ENCODE assay signal across 24 cellular contexts in the genomic region with DNA sequence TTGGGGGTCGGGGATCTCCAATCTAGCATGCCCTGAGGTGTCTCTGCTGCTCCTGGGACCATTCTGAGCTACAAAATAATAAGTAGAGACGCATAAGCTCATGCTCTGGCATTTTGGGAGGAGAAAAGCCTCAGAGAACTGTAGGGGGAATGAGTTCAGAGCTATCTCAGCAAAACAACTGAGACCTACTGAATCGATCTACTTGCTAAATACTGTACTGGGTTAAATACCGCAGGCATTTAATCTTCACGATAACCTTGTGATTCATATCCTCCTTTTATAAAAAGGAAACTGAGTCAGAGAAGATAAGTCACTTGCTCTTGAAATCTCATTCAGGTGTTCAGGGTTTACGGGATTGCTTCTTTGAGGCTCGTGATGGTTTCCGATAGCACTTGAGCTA.
"Had no signal": no experiment of that assay in that cellular context is flagged by ENCODE, and none has a peak within 500 bp of the region (broad histone marks: within the 10 kb centered on the region; RNA-seq: fewer than 3 reads in every experiment).

No MANE protein-coding gene starts in this region.

- H3K27me3 Mint-ChIP-seq: effector memory CD8-positive, alpha-beta T cell had no signal

- H3K36me3 Mint-ChIP-seq: naive B cell had no signal

- ATAC-seq: effector memory CD8-positive, alpha-beta T cell; esophagus mucosa; gastrocnemius medialis; heart right ventricle; left cardiac atrium; left lung; left ventricle myocardium superior; lower lobe of right lung; mucosa of descending colon had no signal

- H3K4me3 Mint-ChIP-seq: dendritic cell treated with granulocyte-macrophage colony-stimulating factor and Interleukin-4, amounts not matched to agents 40 ng/mL and 50 ng/mL, for 4 days; effector memory CD8-positive, alpha-beta T cell; endodermal cell; mesothelial cell of epicardium; naive B cell had no signal

- DNase-seq: colonic mucosa; cortex of kidney; effector CD8-positive, alpha-beta T cell; effector memory CD8-positive, alpha-beta T cell; endodermal cell; erythroblast; esophagus squamous epithelium; foreskin fibroblast; foreskin melanocyte; gastrocnemius medialis; glutamatergic neuron; head of caudate nucleus; heart right ventricle; hippocampal formation; left cardiac atrium; left lung; left ventricle myocardium superior; lower lobe of right lung; mesenchymal stem cell; mucosa of descending colon; naive B cell had no signal

- H3K27ac Mint-ChIP-seq: dendritic cell treated with granulocyte-macrophage colony-stimulating factor and Interleukin-4, amounts not matched to agents 40 ng/mL and 50 ng/mL, for 4 days; effector memory CD8-positive, alpha-beta T cell; endodermal cell; mesothelial cell of epicardium had no signal

- H3K9me3 Mint-ChIP-seq: dendritic cell treated with granulocyte-macrophage colony-stimulating factor and Interleukin-4, amounts not matched to agents 40 ng/mL and 50 ng/mL, for 4 days; effector memory CD8-positive, alpha-beta T cell; naive B cell had no signal
